In genomic region chr4:73257242-73257994, GRCh38 we compare ENCODE assay signal across 7 cellular contexts. TPM values are rescaled to one million over a fixed set of nuclear protein-coding genes. Genes with fewer than 3 reads are reported as not detected.
DNase-seq lines count a peak whose midpoint lies in the region; ATAC-seq, FAIRE-seq and TF ChIP-seq lines count a peak whose summit lies in the region.

No MANE protein-coding gene starts in this region.

- TF ChIP-seq CTCF in H1 (IDR thresholded peaks at IDR 0.05; ENCODE audit: control extremely low read depth in 1 of 3, insufficient read depth in 1 of 3, low read depth in 1 of 3, low read length in 3 of 3): peak; percentile 9 to 60 (median 57)

- H3K4ac ChIP-seq in H1 (replicated peaks; ENCODE audit: insufficient read length, low read depth, low read length) (no peak overlapping the region), mesendoderm (ENCODE audit: low read depth, low read length) (peak overlapping the region; percentile 87)

- TF ChIP-seq POLR2A in GM18505 (IDR thresholded peaks at IDR 0.05; ENCODE audit: borderline replicate concordance, extremely low read depth, insufficient read depth, insufficient read length) (peak; percentile 27), H1 (IDR thresholded peaks at IDR 0.05; ENCODE audit: control extremely low read depth in 1 of 2, low read depth in 2 of 2, low read length in 2 of 2) (no peak; a peak in 1 of 3 replicates)

- peak overlapping the region; percentile 99; the same call in 1 of the 2 replicates for H3K27ac ChIP-seq in H1 (ENCODE audit: low read depth, low read length)
- H3K27ac ChIP-seq in mesendoderm (ENCODE audit: low read depth, low read length): peak overlapping the region; percentile 92

- H3K4me3 ChIP-seq in H1 (ENCODE audit: extremely low read depth in 1 of 4, insufficient read depth in 2 of 4, low read depth in 3 of 4, low read length in 4 of 4) (peak overlapping the region; percentile 86 to 100 (median 94)), mesendoderm (ENCODE audit: low read length) (peak overlapping the region; percentile 99)

- peak; percentile 69 to 76 for TF ChIP-seq RAD21 in H1 (IDR thresholded peaks at IDR 0.05 in 1 of 2, conservative IDR thresholded peaks at IDR 0.05 in 1 of 2; ENCODE audit: low read depth in 2 of 2, low read length in 2 of 2)

- no peak overlapping the region for H4K8ac ChIP-seq in H1 (ENCODE audit: extremely low read depth, insufficient read depth, low read length)
- H4K8ac ChIP-seq in mesendoderm (ENCODE audit: low read depth, low read length): no peak overlapping the region

- no peak for TF ChIP-seq EP300 in H1 (IDR thresholded peaks at IDR 0.05; ENCODE audit: borderline replicate concordance in 1 of 2, low read depth in 2 of 2, low read length in 2 of 2)

- no peak overlapping the region for H2BK20ac ChIP-seq in H1 (ENCODE audit: low read length)

- H3K56ac ChIP-seq in H1 (replicated peaks; ENCODE audit: insufficient read length, low read depth, low read length) (no peak overlapping the region), mesendoderm (ENCODE audit: low read length) (peak overlapping the region; percentile 96)

- H3K79me1 ChIP-seq in H1 (ENCODE audit: low read depth, low read length): no peaks in the 10 kb centered on the region; the same call in 1 of the 2 replicates
- peaks cover 7% of the 10 kb centered on the region for H3K79me1 ChIP-seq in mesendoderm (ENCODE audit: low read length)

- H3K36me3 ChIP-seq in H1 (ENCODE audit: control insufficient read depth in 2 of 4, insufficient read depth in 4 of 4, low read length in 3 of 4) (peaks cover 0 to 17% (median 0%) of the 10 kb centered on the region in 4 experiments; a peak in 2 of 8 replicates), mesendoderm (ENCODE audit: control insufficient read depth, insufficient read depth, low read length) (no peaks in the 10 kb centered on the region)

- H3K9ac ChIP-seq in H1 (replicated peaks in 1 of 4; ENCODE audit: extremely low read depth in 1 of 4, low read depth in 3 of 4, low read length in 3 of 4): peak overlapping the region; percentile 13 to 97 (median 88)
- peak overlapping the region; percentile 98 for H3K9ac ChIP-seq in mesendoderm (ENCODE audit: low read length)

- peak overlapping the region; percentile 85 for H2BK5ac ChIP-seq in H1 (ENCODE audit: low read depth, low read length)
- peak overlapping the region; percentile 74 for H2BK5ac ChIP-seq in mesendoderm (ENCODE audit: low read length)

- FAIRE-seq in H1 (lab: Jason Lieb, UNC): no peak

- H3K27me3 ChIP-seq in H1 (replicated peaks in 1 of 4; ENCODE audit: control insufficient read depth in 3 of 4, extremely low read depth in 1 of 4, insufficient read depth in 3 of 4, low read length in 3 of 4) (no peaks in the 10 kb centered on the region), mesendoderm (ENCODE audit: insufficient read depth, low read length, poor library complexity) (no peaks in the 10 kb centered on the region)

- ATAC-seq in GM18505 (IDR thresholded peaks at IDR 0.05; ENCODE audit: unreplicated experiment) (peak; percentile 19), HG03575 (IDR thresholded peaks at IDR 0.05; ENCODE audit: extremely low read depth, insufficient number of reproducible peaks, low FRiP score, unreplicated experiment) (peak; percentile 23)

- 4% methylated on average over 12 of the region's 16 CpGs; no CpG with 5 or more reads in 1 of the 2 experiments for WGBS in H1 (ENCODE audit: extremely low coverage in 1 of 2, insufficient coverage in 1 of 2, insufficient read length in 1 of 2, insufficient replicate concordance in 2 of 2, low coverage in 1 of 2, low lambda C conversion rate in 2 of 2, missing lambda C conversion rate in 1 of 2), 2 experiments
- WGBS in mesendoderm (ENCODE audit: extremely low coverage, insufficient coverage, low lambda C conversion rate): no CpG with 5 or more reads among the region's 16 CpGs

- CTCF ChIA-PET in H1 (lab: Charles Lee; ENCODE audit: partially characterized antibody): interaction anchor here (0.7 to 1.9 kb wide), 13 partner anchors 9 to 139 kb away, joined by 3 to 10 read pairs (median 4); no protein-coding TSS in a partner anchor

- no peak overlapping the region for H3K14ac ChIP-seq in H1 (ENCODE audit: insufficient read length)

- H4K20me1 ChIP-seq in H1 (replicated peaks in 1 of 2; ENCODE audit: control insufficient read depth in 1 of 2, insufficient read depth in 2 of 2, low read length in 2 of 2): peaks cover 4 to 15% of the 10 kb centered on the region in 2 experiments

- H3K79me2 ChIP-seq in H1 (ENCODE audit: control insufficient read depth in 1 of 2, insufficient read depth in 2 of 2, low read length in 2 of 2): peaks cover 22 to 82% of the 10 kb centered on the region in 2 experiments
- peaks cover 58% of the 10 kb centered on the region for H3K79me2 ChIP-seq in mesendoderm (ENCODE audit: control insufficient read depth, insufficient read depth, low read length)

- H2BK120ac ChIP-seq in H1 (replicated peaks; ENCODE audit: low read depth, low read length) (no peak overlapping the region), mesendoderm (ENCODE audit: low read depth, low read length) (no peak overlapping the region)

- H3K9me3 ChIP-seq in H1 (ENCODE audit: insufficient read depth in 2 of 2, low read depth in 1 of 2, low read length in 1 of 2): no peaks in the 10 kb centered on the region

- H2BK15ac ChIP-seq in H1 (ENCODE audit: low read length) (no peak overlapping the region), mesendoderm (replicated peaks; ENCODE audit: low read depth) (no peak overlapping the region)

- H3K4me1 ChIP-seq in H1 (replicated peaks in 1 of 4; ENCODE audit: control insufficient read depth in 3 of 4, insufficient read depth in 4 of 4, low read length in 3 of 4) (peaks cover 0 to 5% (median 0%) of the 10 kb centered on the region in 4 experiments; a peak in 2 of 7 replicates), mesendoderm (ENCODE audit: control insufficient read depth, low read depth, low read length) (peaks cover 3% of the 10 kb centered on the region)

- DNase-seq in NCI-H82 treated with DMSO at 0.1 percent for 48 hours (lab: John Stamatoyannopoulos, UW; ENCODE audit: unreplicated experiment): peak; percentile 54
- DNase-seq in activated CD8-positive, alpha-beta memory T cell treated with anti-CD3 and anti-CD28 coated beads for 1 hour (ENCODE audit: extremely low read depth in 1 of 2, low read depth in 1 of 2): peak; percentile 24 to 43
- no peak for DNase-seq in H1 (ENCODE audit: low read depth in 1 of 2, low spot score in 2 of 2)
- peak; percentile 87 for DNase-seq in mesendoderm
- peak; percentile 24 for DNase-seq in stimulated activated CD8-positive, alpha-beta memory T cell treated with anti-CD3 and anti-CD28 coated beads, Interleukin-12 subunit alpha, Interleukin-12 subunit beta, amount 100 ng/mL, for 4 hours (ENCODE audit: low read depth)

- H2AFZ ChIP-seq in H1 (ENCODE audit: low read length): no peak overlapping the region

- no peaks in the 10 kb centered on the region; the same call in 1 of the 2 replicates for H3K23me2 ChIP-seq in H1 (ENCODE audit: low read depth, low read length)

- H4K5ac ChIP-seq in H1 (ENCODE audit: insufficient read length, low read depth, low read length) (no peak overlapping the region), mesendoderm (ENCODE audit: low read length) (no peak overlapping the region)

- peak overlapping the region; percentile 5; the same call in 1 of the 2 replicates for H2BK12ac ChIP-seq in H1 (ENCODE audit: low read depth, low read length)

- H2AK5ac ChIP-seq in H1 (ENCODE audit: low read depth, low read length): no peak overlapping the region
- no peak overlapping the region for H2AK5ac ChIP-seq in mesendoderm (ENCODE audit: low read length)

- H3K4me2 ChIP-seq in H1 (ENCODE audit: insufficient read depth in 1 of 2, low read depth in 2 of 2, low read length in 2 of 2) (peak overlapping the region; percentile 80 to 85), mesendoderm (ENCODE audit: low read length) (peak overlapping the region; percentile 88)

- H3K23ac ChIP-seq in H1 (ENCODE audit: insufficient read length) (no peak overlapping the region), mesendoderm (ENCODE audit: low read length) (no peak overlapping the region)

- H3K18ac ChIP-seq in H1 (ENCODE audit: extremely low read depth, low read length) (no peak overlapping the region; the same call in 1 of the 2 replicates), mesendoderm (ENCODE audit: low read length) (peak overlapping the region; percentile 0)

- no peak overlapping the region for H4K91ac ChIP-seq in H1 (replicated peaks; ENCODE audit: insufficient read length, low read length)

- POLR2A ChIA-PET in H1 (lab: Charles Lee; ENCODE audit: partially characterized antibody): interaction anchor here (0.7 to 4.3 kb wide), 10 partner anchors 10 to 326 kb away, joined by 3 to 17 read pairs (median 4); no protein-coding TSS in a partner anchor

TF ChIP-seq in H1, 55 proteins besides CTCF, POLR2A, EP300 and RAD21 (continues in another document):
- TF ChIP-seq GABPA (IDR thresholded peaks at IDR 0.05; ENCODE audit: borderline replicate concordance, insufficient read depth, low read length) (no peak), CHD2 (IDR thresholded peaks at IDR 0.05; ENCODE audit: low read length) (no peak), TAF7 (optimal IDR thresholded peaks at IDR 0.05; ENCODE audit: borderline replicate concordance, low read depth, low read length) (no peak), SIN3A (conservative IDR thresholded peaks at IDR 0.05 in 1 of 2, IDR thresholded peaks at IDR 0.05 in 1 of 2; ENCODE audit: low read depth in 1 of 2, low read length in 2 of 2) (peak in 1 of 2 experiments; percentile 39; a peak in 1 of 4 replicates), EGR1 (IDR thresholded peaks at IDR 0.05; ENCODE audit: borderline replicate concordance, low read depth, low read length) (no peak), TCF12 (IDR thresholded peaks at IDR 0.05; ENCODE audit: low read depth, low read length) (no peak), SIRT6 (IDR thresholded peaks at IDR 0.05; ENCODE audit: low read length) (no peak), CHD1 (IDR thresholded peaks at IDR 0.05; ENCODE audit: low read depth, low read length) (no peak), SP1 (IDR thresholded peaks at IDR 0.05; ENCODE audit: low read depth, low read length) (peak; percentile 7; the same call in 1 of the 2 replicates)

RNA-seq across cellular contexts. Expression of gene ANKRD17, which starts 1.2 kb away (rescaled TPM):
- total RNA-seq in H1 (2021; fragmentation: NEBNext Ultra II Directional; extraction: Animal tissue kit (Norgen Biotek cat#: 25700)): 87.1 and 93.7 TPM in 2 replicates
- 28.7 and 42.4 TPM in 2 replicates for polyA plus RNA-seq in H1 (2011; rRNA removed)
- 38.1 TPM for polyA plus RNA-seq in H1 (2011; cell fraction: cytosol; rRNA removed)
- polyA plus RNA-seq in H1 (2011; cell fraction: nucleus; rRNA removed): 42.6 TPM
- polyA plus RNA-seq in H1 (2012, experiment 1 of 2): 45.9 to 61.7 TPM (median 51.7 TPM) in 4 replicates
- polyA plus RNA-seq in H1 (2012, experiment 2 of 2): 1.7 TPM
- 37.9 TPM for polyA plus RNA-seq in H1 (2013, experiment 1 of 2)
- polyA plus RNA-seq in H1 (2013, experiment 2 of 2): 33.2 TPM
- polyA minus RNA-seq in H1 (2011; rRNA and poly(A)+ RNA removed): 204 and 252 TPM in 2 replicates
- polyA minus RNA-seq in H1 (2011; cell fraction: cytosol; rRNA and poly(A)+ RNA removed): 79.8 TPM
- 118 TPM for polyA minus RNA-seq in H1 (2011; cell fraction: nucleus; rRNA and poly(A)+ RNA removed)
- 30.5 TPM for polyA plus RNA-seq in mesendoderm (2013, experiment 1 of 2)
- 30.4 TPM for polyA plus RNA-seq in mesendoderm (2013, experiment 2 of 2)

Comparison
In these comparisons a context has a peak if more than half of its experiments do, and no peak if none do; other contexts are left out.
1. DNase-seq: peak in NCI-H82 treated with DMSO at 0.1 percent for 48 hours (single experiment), activated CD8-positive, alpha-beta memory T cell treated with anti-CD3 and anti-CD28 coated beads for 1 hour (2 of 2), mesendoderm (single experiment) and stimulated activated CD8-positive, alpha-beta memory T cell treated with anti-CD3 and anti-CD28 coated beads, Interleukin-12 subunit alpha, Interleukin-12 subunit beta, amount 100 ng/mL, for 4 hours (single experiment); none in H1 (0 of 2).